ENCODE assay signal across 8 cellular contexts in genomic region chr19:18594096-18594823, GRCh38. TPM values are rescaled to one million over a fixed set of nuclear protein-coding genes. Genes with fewer than 3 reads are reported as not detected.
DNase-seq lines count a peak whose midpoint lies in the region; ATAC-seq, FAIRE-seq and TF ChIP-seq lines count a peak whose summit lies in the region.

No MANE protein-coding gene starts in this region.

- peak; percentile 57 for ATAC-seq in GM18502 (IDR thresholded peaks at IDR 0.05; ENCODE audit: poor library complexity, unreplicated experiment)
- ATAC-seq in activated naive CD8-positive, alpha-beta T cell treated with anti-CD3 and anti-CD28 coated beads, Interleukin-2, amount 10 ng/mL, durations not matched to agents 7 days and 5 days (ENCODE audit: low read depth): peak; percentile 53
- peak; percentile 58 to 78 (median 71) for ATAC-seq in heart right ventricle
- peak; percentile 67 to 72 (median 69) for ATAC-seq in psoas muscle

- intact Hi-C loops in heart right ventricle (cut with DNase I) (loop anchor here in 9 of 10 donors (1.0 to 10.0 kb wide), 10 partner anchors 78 to 273 kb away; partner anchors contain the start of gene CRTC1 (in 1 of the 9)), psoas muscle (cut with DNase I) (loop anchor here (2.0 to 5.0 kb wide), 3 partner anchors 79 to 253 kb away; no protein-coding TSS in a partner anchor)

- 1% methylated on average over 37 to 54 of the region's 54 CpGs for WGBS in heart right ventricle, 2 donors
- 0 to 2% (median 1%) methylated on average over 34 to 54 of the region's 54 CpGs for WGBS in psoas muscle, 3 donors

- no peak for FAIRE-seq in urothelium cell line (lab: Jason Lieb, UNC)

- H3K36me3 ChIP-seq in heart right ventricle (peaks cover 0 to 23% (median 5%) of the 10 kb centered on the region in 9 donors), psoas muscle (ENCODE audit: insufficient read depth in 1 of 2, low read depth in 1 of 2) (peaks cover 4 to 16% of the 10 kb centered on the region in 2 donors)

- H3K27me3 ChIP-seq in heart right ventricle: peaks cover 0 to 41% (median 32%) of the 10 kb centered on the region in 7 donors
- peaks cover 0 to 6% (median 0%) of the 10 kb centered on the region in 3 donors for H3K27me3 ChIP-seq in psoas muscle (ENCODE audit: insufficient read depth in 3 of 3, low read length in 2 of 3)

- H3K9me3 ChIP-seq in heart right ventricle (no peaks in the 10 kb centered on the region), psoas muscle (no peaks in the 10 kb centered on the region)

- peaks cover 9% of the 10 kb centered on the region for H3K27me3 Mint-ChIP-seq in activated naive CD8-positive, alpha-beta T cell treated with anti-CD3 and anti-CD28 coated beads, Interleukin-2, amount 10 ng/mL, durations not matched to agents 7 days and 5 days

- POLR2A ChIA-PET in activated naive CD8-positive, alpha-beta T cell treated with anti-CD3 and anti-CD28 coated beads, Interleukin-2, amount 10 ng/mL, durations not matched to agents 7 days and 5 days (lab: Charles Lee): no interaction called here

- H3K4me1 ChIP-seq in heart right ventricle (peaks cover 10 to 41% (median 28%) of the 10 kb centered on the region in 9 donors), psoas muscle (peaks cover 18% of the 10 kb centered on the region)

- H3K36me3 Mint-ChIP-seq in activated naive CD8-positive, alpha-beta T cell treated with anti-CD3 and anti-CD28 coated beads, Interleukin-2, amount 10 ng/mL, durations not matched to agents 7 days and 5 days: peaks cover 5% of the 10 kb centered on the region

- no peaks in the 10 kb centered on the region for H3K9me3 Mint-ChIP-seq in activated naive CD8-positive, alpha-beta T cell treated with anti-CD3 and anti-CD28 coated beads, Interleukin-2, amount 10 ng/mL, durations not matched to agents 7 days and 5 days

- DNase-seq in 8988T (peak; percentile 96), LHCN-M2 (ENCODE audit: low read depth) (peak; percentile 36), SW480 (ENCODE audit: low spot score) (peak; percentile 62), heart right ventricle (peak; percentile 62 to 80), psoas muscle (peak; percentile 78 to 87), urothelium cell line (ENCODE audit: low spot score) (peak; percentile 79)
- peak; percentile 85 for DNase-seq in activated naive CD8-positive, alpha-beta T cell treated with anti-CD3 and anti-CD28 coated beads, Interleukin-2, amount 10 ng/mL, durations not matched to agents 7 days and 5 days

- peak overlapping the region in 9 of 10 donors; percentile 15 to 54 (median 44) for H3K4me3 ChIP-seq in heart right ventricle
- H3K4me3 ChIP-seq in psoas muscle: peak overlapping the region; percentile 55

- TF ChIP-seq CTCF in heart right ventricle (IDR thresholded peaks at IDR 0.05) (peak; percentile 77 to 93 (median 88)), psoas muscle (IDR thresholded peaks at IDR 0.05) (peak; percentile 84)

- peak overlapping the region; percentile 76 for H3K27ac Mint-ChIP-seq in activated naive CD8-positive, alpha-beta T cell treated with anti-CD3 and anti-CD28 coated beads, Interleukin-2, amount 10 ng/mL, durations not matched to agents 7 days and 5 days

- peak overlapping the region in 3 of 10 donors; percentile 11 to 41 (median 31) for H3K27ac ChIP-seq in heart right ventricle
- no peak overlapping the region for H3K27ac ChIP-seq in psoas muscle

- H3K4me3 Mint-ChIP-seq in activated naive CD8-positive, alpha-beta T cell treated with anti-CD3 and anti-CD28 coated beads, Interleukin-2, amount 10 ng/mL, durations not matched to agents 7 days and 5 days: peak overlapping the region; percentile 78

- H3K4me1 Mint-ChIP-seq in activated naive CD8-positive, alpha-beta T cell treated with anti-CD3 and anti-CD28 coated beads, Interleukin-2, amount 10 ng/mL, durations not matched to agents 7 days and 5 days: peaks cover 12% of the 10 kb centered on the region

RNA-seq across cellular contexts. Expression of gene REX1BD, which starts 5.7 kb away (rescaled TPM):
- total RNA-seq in LHCN-M2 (2014; rRNA removed) (90.9 and 100 TPM in 2 replicates), heart right ventricle (10 to 100 TPM; 63.4 to 96.3 (median 68.7) TPM), psoas muscle (100 to 1,000 TPM in 1 of 4 donors, 10 to 100 TPM in 3; 52.1 to 105 (median 92.0) TPM)
- 62.2 TPM for polyA plus RNA-seq in LHCN-M2 (2012)
- total RNA-seq in activated naive CD8-positive, alpha-beta T cell treated with anti-CD3 and anti-CD28 coated beads, Interleukin-2, amount 10 ng/mL, durations not matched to agents 7 days and 5 days: 100 to 1,000 TPM; 105 to 109 TPM
- polyA plus RNA-seq in heart right ventricle (100 to 1,000 TPM in 1 of 2 donors, 10 to 100 TPM in 1; 58.5 to 107 TPM), psoas muscle (100 to 1,000 TPM in 1 of 3 donors, 10 to 100 TPM in 2; 67.7 to 105 (median 80.7) TPM)

RNA-seq across cellular contexts. Expression of gene CRLF1, which starts 12.3 kb away (rescaled TPM):
- total RNA-seq in LHCN-M2 (2014; rRNA removed): 0.86 and 5.8 TPM in 2 replicates
- polyA plus RNA-seq in LHCN-M2 (2012): 8.2 TPM
- total RNA-seq in activated naive CD8-positive, alpha-beta T cell treated with anti-CD3 and anti-CD28 coated beads, Interleukin-2, amount 10 ng/mL, durations not matched to agents 7 days and 5 days: not detected
- 10 to 100 TPM in 3 of 10 donors, 1 to 10 TPM in 6, under 1 TPM in 1; 0.68 to 42.1 (median 4.5) TPM for total RNA-seq in heart right ventricle
- polyA plus RNA-seq in heart right ventricle: 100 to 1,000 TPM; 154 to 161 TPM
- 10 to 100 TPM in 3 of 4 donors, 1 to 10 TPM in 1; 8.3 to 20.2 (median 14.2) TPM for total RNA-seq in psoas muscle
- 10 to 100 TPM; 15.6 to 28.4 (median 19.3) TPM for polyA plus RNA-seq in psoas muscle

RNA-seq across cellular contexts. Expression of gene TMEM59L, which starts 18.4 kb away (rescaled TPM):
- total RNA-seq in LHCN-M2 (2014; rRNA removed) (0.11 and 0.26 TPM in 2 replicates), heart right ventricle (1 to 10 TPM in 5 of 10 donors, under 1 TPM in 5; 0.13 to 4.5 (median 0.89) TPM), psoas muscle (1 to 10 TPM in 3 of 4 donors, under 1 TPM in 1; 0.79 to 3.2 (median 2.6) TPM)
- 2.1 TPM for polyA plus RNA-seq in LHCN-M2 (2012)
- under 1 TPM in 1 of 2 experiments, not detected in 1; 0.19 TPM for total RNA-seq in activated naive CD8-positive, alpha-beta T cell treated with anti-CD3 and anti-CD28 coated beads, Interleukin-2, amount 10 ng/mL, durations not matched to agents 7 days and 5 days
- polyA plus RNA-seq in heart right ventricle (10 to 100 TPM in 1 of 2 donors, 1 to 10 TPM in 1; 2.5 to 13.8 TPM), psoas muscle (1 to 10 TPM in 2 of 3 donors, under 1 TPM in 1; 0.85 to 4.8 (median 1.5) TPM)

RNA-seq across cellular contexts. Expression of gene UBA52, which starts 22.6 kb away (rescaled TPM):
- total RNA-seq in LHCN-M2 (2014; rRNA removed) (772 and 799 TPM in 2 replicates), heart right ventricle (100 to 1,000 TPM; 634 to 883 (median 716) TPM), psoas muscle (1,000 to 10,000 TPM in 2 of 4 donors, 100 to 1,000 TPM in 2; 979 to 1,082 (median 1,028) TPM)
- 2,506 TPM for polyA plus RNA-seq in LHCN-M2 (2012)
- 1,000 to 10,000 TPM; 1,538 to 1,547 TPM for total RNA-seq in activated naive CD8-positive, alpha-beta T cell treated with anti-CD3 and anti-CD28 coated beads, Interleukin-2, amount 10 ng/mL, durations not matched to agents 7 days and 5 days
- polyA plus RNA-seq in heart right ventricle (1,000 to 10,000 TPM; 1,270 to 1,276 TPM), psoas muscle (1,000 to 10,000 TPM in 2 of 3 donors, 100 to 1,000 TPM in 1; 877 to 1,553 (median 1,005) TPM)

RNA-seq across cellular contexts. Expression of gene KXD1, which starts 36.6 kb away (rescaled TPM):
- total RNA-seq in LHCN-M2 (2014; rRNA removed): 136 and 148 TPM in 2 replicates
- 136 TPM for polyA plus RNA-seq in LHCN-M2 (2012)
- total RNA-seq in activated naive CD8-positive, alpha-beta T cell treated with anti-CD3 and anti-CD28 coated beads, Interleukin-2, amount 10 ng/mL, durations not matched to agents 7 days and 5 days: 100 to 1,000 TPM in 1 of 2 experiments, 10 to 100 TPM in 1; 96.7 to 105 TPM
- 10 to 100 TPM; 35.6 to 63.9 (median 45.6) TPM for total RNA-seq in heart right ventricle
- 10 to 100 TPM; 41.2 to 88.6 TPM for polyA plus RNA-seq in heart right ventricle
- total RNA-seq in psoas muscle: 10 to 100 TPM; 38.9 to 76.5 (median 50.8) TPM
- polyA plus RNA-seq in psoas muscle: 100 to 1,000 TPM in 2 of 3 donors, 10 to 100 TPM in 1; 84.6 to 144 (median 122) TPM

Comparison
In these comparisons a context has a peak if more than half of its experiments do, and no peak if none do; other contexts are left out.
1. DNase-seq: peak in every context shown above with its lines; median percentile 96 in 8988T; 85 in activated naive CD8-positive, alpha-beta T cell treated with anti-CD3 and anti-CD28 coated beads, Interleukin-2, amount 10 ng/mL, durations not matched to agents 7 days and 5 days; 82 in psoas muscle; 79 in urothelium cell line; 71 in heart right ventricle; 62 in SW480; 36 in LHCN-M2.